In genomic region chr4:159298502-159298901, GRCh38 we compare ENCODE assay signal across 9 cellular contexts.
A peak's percentile ranks its signal among the peaks of the same experiment; 100 is the strongest.
DNase-seq lines count a peak whose midpoint lies in the region; ATAC-seq and TF ChIP-seq lines count a peak whose summit lies in the region.
"Had no signal": no experiment of that assay in that cellular context is flagged by ENCODE, and none has a peak within 500 bp of the region (broad histone marks: within the 10 kb centered on the region; RNA-seq: fewer than 3 reads in every experiment).

No MANE protein-coding gene starts in this region.

- peak overlapping the region; percentile 72 for H3K27ac Mint-ChIP-seq in MCF 10A (ENCODE audit: low read depth, unreplicated experiment)

- H3K4me3 ChIP-seq in breast epithelium (no peak overlapping the region), brain microvascular endothelial cell (ENCODE audit: low read depth, low read length) (no peak overlapping the region), subcutaneous abdominal adipose tissue (ENCODE audit: low read depth in 1 of 5, low read length in 5 of 5) (no peak overlapping the region)
- H3K4me3 ChIP-seq: BLaER1 treated with 17β-estradiol and CSF1 and Interleukin-3, amounts not matched to agents 10 nM and 100 nM had no signal

- H3K27me3 ChIP-seq in breast epithelium: no peaks in the 10 kb centered on the region
- no peaks in the 10 kb centered on the region for H3K27me3 ChIP-seq in brain microvascular endothelial cell (replicated peaks)
- no peaks in the 10 kb centered on the region for H3K27me3 ChIP-seq in subcutaneous abdominal adipose tissue (ENCODE audit: control insufficient read depth in 5 of 5, insufficient read depth in 4 of 5, low read length in 5 of 5)
- H3K27me3 ChIP-seq: BLaER1 treated with 17β-estradiol and CSF1 and Interleukin-3, amounts not matched to agents 10 nM and 100 nM had no signal

- intact Hi-C loops in MCF 10A (cut with micrococcal nuclease) (loop anchor here (10.0 kb wide), 1 partner anchor 146 kb away; no protein-coding TSS in a partner anchor), breast epithelium (cut with DNase I; ENCODE audit: low total_unique reads) (no loop called here)

- H3K9me3 Mint-ChIP-seq in MCF 10A (ENCODE audit: unreplicated experiment): no peaks in the 10 kb centered on the region

- no TSS peak for BruUV-seq in MCF 10A (replicated peaks; lab: Mats Ljungman, UMichigan)

- no peaks in the 10 kb centered on the region for H3K36me3 Mint-ChIP-seq in MCF 10A (ENCODE audit: insufficient read depth, unreplicated experiment)

- in situ Hi-C loops in brain microvascular endothelial cell (cut with HindIII; ENCODE audit: low pct_ligation_motif_present, low sequenced_read_pairs): no loop called here

- H3K36me3 ChIP-seq in breast epithelium (no peaks in the 10 kb centered on the region), brain microvascular endothelial cell (replicated peaks) (no peaks in the 10 kb centered on the region), subcutaneous abdominal adipose tissue (ENCODE audit: control insufficient read depth in 5 of 5, insufficient read depth in 5 of 5, low read length in 5 of 5) (no peaks in the 10 kb centered on the region)

- peak; percentile 54 for ATAC-seq in HG03039 (IDR thresholded peaks at IDR 0.05; ENCODE audit: unreplicated experiment)

- H3K27ac ChIP-seq in breast epithelium: no peak overlapping the region
- no peak overlapping the region for H3K27ac ChIP-seq in brain microvascular endothelial cell
- H3K27ac ChIP-seq in subcutaneous abdominal adipose tissue (ENCODE audit: low read depth, low read length): peak overlapping the region; percentile 21
- H3K27ac ChIP-seq: BLaER1 treated with 17β-estradiol and CSF1 and Interleukin-3, amounts not matched to agents 10 nM and 100 nM had no signal

- H3K4me1 ChIP-seq in breast epithelium (no peaks in the 10 kb centered on the region), subcutaneous abdominal adipose tissue (ENCODE audit: control insufficient read depth in 5 of 5, insufficient read depth in 5 of 5, low read length in 5 of 5) (peaks cover 0 to 10% (median 5%) of the 10 kb centered on the region in 5 donors)

- TF ChIP-seq CTCF in MCF 10A (IDR thresholded peaks at IDR 0.05; ENCODE audit: unreplicated experiment) (no peak), breast epithelium (IDR thresholded peaks at IDR 0.05) (no peak), brain microvascular endothelial cell (IDR thresholded peaks at IDR 0.05; ENCODE audit: low read depth, low read length, missing control alignments) (no peak)

- POLR2A ChIA-PET in MCF 10A (lab: Yijun Ruan, JAX): interaction anchor here (0.5 to 3.8 kb wide), 11 partner anchors 8 to 344 kb away, joined by 3 to 30 read pairs (median 4); no protein-coding TSS in a partner anchor

- peaks cover 33% of the 10 kb centered on the region for H3K4me1 Mint-ChIP-seq in MCF 10A (ENCODE audit: insufficient read depth, unreplicated experiment)

- H3K27me3 Mint-ChIP-seq in MCF 10A (ENCODE audit: insufficient read depth, unreplicated experiment): no peaks in the 10 kb centered on the region

- H3K4me3 Mint-ChIP-seq in MCF 10A (ENCODE audit: unreplicated experiment): peak overlapping the region; percentile 67

- CTCF ChIA-PET in MCF 10A (lab: Yijun Ruan, JAX): interaction anchor here (0.6 to 2.2 kb wide), 3 partner anchors 66 to 409 kb away, joined by 3 to 5 read pairs (median 3); no protein-coding TSS in a partner anchor

- H3K9me3 ChIP-seq in breast epithelium (no peaks in the 10 kb centered on the region), subcutaneous abdominal adipose tissue (ENCODE audit: control insufficient read depth in 5 of 5, low read length in 5 of 5) (no peaks in the 10 kb centered on the region)

- DNase-seq in MCF 10A (ENCODE audit: unreplicated experiment) (peak; percentile 67), breast epithelium (ENCODE audit: low spot score in 2 of 2) (no peak), brain microvascular endothelial cell (peak; percentile 30), GOT3 (lab: John Stamatoyannopoulos, UW) (no peak), putamen (ENCODE audit: low spot score) (no peak), KG1 (lab: John Stamatoyannopoulos, UW) (no peak)

- no peak overlapping the region for H3K9ac ChIP-seq in subcutaneous abdominal adipose tissue (ENCODE audit: low read length in 5 of 5)
- H3K9ac ChIP-seq: BLaER1 treated with 17β-estradiol and CSF1 and Interleukin-3, amounts not matched to agents 10 nM and 100 nM had no signal

- no peak for TF ChIP-seq POLR2A in breast epithelium (IDR thresholded peaks at IDR 0.05)

Comparison
In these comparisons a context has a peak if more than half of its experiments do, and no peak if none do; other contexts are left out.
1. DNase-seq: peak in MCF 10A (single experiment) and brain microvascular endothelial cell (single experiment); none in breast epithelium (0 of 2), GOT3 (single experiment), putamen (single experiment) and KG1 (single experiment).